Comparison of ENCODE assay signal across 19 cellular contexts in genomic region chr13:72144625-72145024, GRCh38.
"Had no signal": no experiment of that assay in that cellular context is flagged by ENCODE, and none has a peak within 500 bp of the region (broad histone marks: within the 10 kb centered on the region; RNA-seq: fewer than 3 reads in every experiment).

No MANE protein-coding gene starts in this region.

- H3K27ac ChIP-seq: coronary artery, heart left ventricle, right atrium auricular region, sigmoid colon, skin epidermis, stomach, thoracic aorta, transverse colon had no signal

- FAIRE-seq: endothelial cell of umbilical vein, frontal cortex, islet of Langerhans had no signal

- H3K4me3 ChIP-seq: coronary artery, heart left ventricle, right atrium auricular region, sigmoid colon, skin epidermis, stomach, thoracic aorta, transverse colon had no signal

- H3K4me1 ChIP-seq: right atrium auricular region, stomach, transverse colon had no signal

- H3K27me3 ChIP-seq: heart left ventricle, right atrium auricular region, sigmoid colon, stomach, transverse colon had no signal

- H3K9me3 ChIP-seq: heart left ventricle, right atrium auricular region, sigmoid colon, stomach, thoracic aorta, transverse colon had no signal

- H3K36me3 ChIP-seq: heart left ventricle, right atrium auricular region, sigmoid colon, stomach, thoracic aorta, transverse colon had no signal

- ATAC-seq: heart left ventricle, natural killer cell had no signal

- DNase-seq: effector CD4-positive, alpha-beta T cell; endodermal cell; heart left ventricle; hippocampal formation; kidney glomerular epithelial cell; mammary epithelial cell; natural killer cell; sigmoid colon; stimulated activated naive CD4-positive, alpha-beta T cell; stomach; substantia nigra; transverse colon had no signal
